In genomic region chr6:20403080-20403765, GRCh38 we compare ENCODE assay signal across 8 cellular contexts. TPM values are rescaled to one million over a fixed set of nuclear protein-coding genes. Genes with fewer than 3 reads are reported as not detected.
DNase-seq lines count a peak whose midpoint lies in the region; ATAC-seq and TF ChIP-seq lines count a peak whose summit lies in the region.

No MANE protein-coding gene starts in this region.

- in situ Hi-C loops in Caki2 (cut with HindIII; ENCODE audit: low pct_unique_long_range_greater_than_20kb, low sequenced_read_pairs), result no loop called here

- H3K27me3 ChIP-seq in mucosa of stomach (ENCODE audit: control insufficient read depth, insufficient read depth, low read length), result no peaks in the 10 kb centered on the region

- TF ChIP-seq CTCF in epithelial cell of proximal tubule (conservative IDR thresholded peaks at IDR 0.05; ENCODE audit: low read depth, low read length), result no peak

- peak overlapping the region; percentile 75 for H3K9ac ChIP-seq in mucosa of stomach (ENCODE audit: low read length)

- peak overlapping the region; percentile 67 for H3K4me3 ChIP-seq in epithelial cell of proximal tubule (ENCODE audit: low read depth, low read length)
- peak overlapping the region; percentile 56 for H3K4me3 ChIP-seq in mucosa of stomach (ENCODE audit: low read length)

- H3K36me3 ChIP-seq in mucosa of stomach (ENCODE audit: control insufficient read depth, insufficient read depth, low read length), result no peaks in the 10 kb centered on the region

- DNase-seq in Caki2 (ENCODE audit: low read depth) (peak; percentile 90), HT-29 (ENCODE audit: low spot score) (peak; percentile 85), OCI-M1 (lab: John Stamatoyannopoulos, UW) (peak; percentile 98), activated T-cell treated with anti-CD3 and anti-CD28 coated beads for 4 hours (peak; percentile 83), epithelial cell of proximal tubule (ENCODE audit: low read depth) (no peak)
- peak; percentile 91 for DNase-seq in stimulated activated CD8-positive, alpha-beta memory T cell treated with anti-CD3 and anti-CD28 coated beads, Interleukin-4, amount 100 ng/mL, for 48 hours

- no peaks in the 10 kb centered on the region for H3K4me1 ChIP-seq in mucosa of stomach (ENCODE audit: control insufficient read depth, insufficient read depth, low read length)

- H3K9me3 ChIP-seq in mucosa of stomach (ENCODE audit: control insufficient read depth, low read length), result no peaks in the 10 kb centered on the region

- peak; percentile 49 for ATAC-seq in GM21360 (IDR thresholded peaks at IDR 0.05; ENCODE audit: unreplicated experiment)

RNA-seq across cellular contexts. Expression of gene E2F3, which starts 1.5 kb away (rescaled TPM):
- 10.5 TPM in 2 replicates for total RNA-seq in Caki2 (2014; rRNA removed; shearing (Covaris generic); ENCODE audit: low replicate concordance)
- 4.2 and 4.6 TPM in 2 replicates for total RNA-seq in HT-29 (2014; rRNA removed; shearing (Covaris generic))
- total RNA-seq in epithelial cell of proximal tubule, result 12.5 and 13.1 TPM in 2 replicates
